7 cellular contexts compared by ENCODE assay signal in genomic region chr6:89637960-89638319, GRCh38. TPM values are rescaled to one million over a fixed set of nuclear protein-coding genes. Genes with fewer than 3 reads are reported as not detected.
DNase-seq lines count a peak whose midpoint lies in the region; ATAC-seq, FAIRE-seq and TF ChIP-seq lines count a peak whose summit lies in the region.

No MANE protein-coding gene starts in this region.

- peaks cover 3% of the 10 kb centered on the region for H3K27me3 Mint-ChIP-seq in endothelial cell (ENCODE audit: unreplicated experiment)

- no peaks in the 10 kb centered on the region for H3K9me3 Mint-ChIP-seq in endothelial cell (ENCODE audit: unreplicated experiment)

- 7% methylated on average over 7 of the region's 7 CpGs for WGBS in pancreas, 2 donors

- FAIRE-seq in pancreas (lab: Jason Lieb, UNC), result no peak

- peaks cover 9% of the 10 kb centered on the region for H3K4me1 Mint-ChIP-seq in endothelial cell (ENCODE audit: unreplicated experiment)

- peaks cover 0 to 13% (median 7%) of the 10 kb centered on the region in 3 donors for H3K4me1 ChIP-seq in pancreas

- intact Hi-C loops in pancreas (cut with DNase I), result no loop called here

- peak overlapping the region; percentile 92 for H3K4me3 Mint-ChIP-seq in endothelial cell (ENCODE audit: unreplicated experiment)

- H3K27me3 ChIP-seq in pancreas, result no peaks in the 10 kb centered on the region

- H3K27ac Mint-ChIP-seq in endothelial cell (ENCODE audit: unreplicated experiment), result peak overlapping the region; percentile 96

- peaks cover 0 to 10% (median 0%) of the 10 kb centered on the region in 3 donors for H3K36me3 ChIP-seq in pancreas

- DNase-seq in NCI-H69 (lab: John Stamatoyannopoulos, UW) (peak; percentile 44), endothelial cell (ENCODE audit: low spot score) (no peak), pancreas (peak in 1 of 6 donors; percentile 13), DMS 273 (lab: John Stamatoyannopoulos, UW; ENCODE audit: unreplicated experiment) (no peak), NCI-H2171 (lab: John Stamatoyannopoulos, UW) (no peak), SW 1271 (lab: John Stamatoyannopoulos, UW) (no peak)

- no peaks in the 10 kb centered on the region for H3K9me3 ChIP-seq in pancreas

- ATAC-seq in GM21381 (IDR thresholded peaks at IDR 0.05; ENCODE audit: unreplicated experiment), result peak; percentile 1
- peak in 3 of 4 donors; percentile 4 to 10 (median 5) for ATAC-seq in pancreas

- H3K36me3 Mint-ChIP-seq in endothelial cell (ENCODE audit: low read depth, unreplicated experiment), result peaks cover 14% of the 10 kb centered on the region

- no peak for TF ChIP-seq CTCF in endothelial cell (IDR thresholded peaks at IDR 0.05; ENCODE audit: unreplicated experiment)
- TF ChIP-seq CTCF in pancreas (IDR thresholded peaks at IDR 0.05), result no peak

- peak overlapping the region; percentile 32 to 80 (median 63) for H3K4me3 ChIP-seq in pancreas

- peak overlapping the region; percentile 83 to 89 (median 86) for H3K27ac ChIP-seq in pancreas

RNA-seq across cellular contexts. Expression of gene LYRM2, which starts 0.6 kb away (rescaled TPM):
- total RNA-seq in endothelial cell (ENCODE audit: unreplicated experiment) (16.0 TPM), pancreas (10 to 100 TPM; 11.5 to 17.6 (median 16.0) TPM)
- polyA plus RNA-seq in pancreas, result 10 to 100 TPM in 1 of 2 donors, 1 to 10 TPM in 1; 6.5 to 16.0 TPM
